Comparison of ENCODE assay signal across 14 cellular contexts in the genomic region with DNA sequence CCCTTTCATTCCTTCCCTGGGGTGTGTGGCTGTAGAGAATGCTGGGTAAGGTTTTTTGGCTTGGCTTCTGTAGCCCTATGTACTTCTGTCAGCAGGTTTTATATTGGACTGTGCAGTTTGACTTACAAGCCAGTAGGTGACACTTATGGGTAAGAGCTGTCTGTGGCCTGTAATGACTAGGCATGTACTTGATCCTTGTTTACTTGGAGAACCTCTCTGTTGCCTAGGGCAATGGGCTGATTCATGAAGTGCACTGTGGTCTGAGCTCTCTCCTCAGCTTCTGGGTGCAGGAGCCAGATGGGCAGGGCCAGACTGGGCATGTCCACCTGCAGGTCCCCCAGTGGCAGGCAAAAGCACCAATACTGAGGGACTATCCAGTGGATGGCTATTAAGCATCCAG.
A peak's percentile ranks its signal among the peaks of the same experiment; 100 is the strongest.
DNase-seq lines count a peak whose midpoint lies in the region; ATAC-seq and TF ChIP-seq lines count a peak whose summit lies in the region.
"Had no signal": no experiment of that assay in that cellular context is flagged by ENCODE, and none has a peak within 500 bp of the region (broad histone marks: within the 10 kb centered on the region; RNA-seq: fewer than 3 reads in every experiment).

No MANE protein-coding gene starts in this region.

- H3K27me3 Mint-ChIP-seq in activated T-cell treated with anti-CD3 and anti-CD28 coated beads, Interleukin-2, amount 50 U/mL, for 24 hours = no peaks in the 10 kb centered on the region
- no peaks in the 10 kb centered on the region for H3K27me3 Mint-ChIP-seq in progenitor cell of endocrine pancreas
- H3K27me3 Mint-ChIP-seq: CD4-positive, alpha-beta memory T cell had no signal

- H2AFZ ChIP-seq in MM.1S (ENCODE audit: low read length) = no peak overlapping the region

- H3K27me3 ChIP-seq in BE2C = no peaks in the 10 kb centered on the region
- no peaks in the 10 kb centered on the region for H3K27me3 ChIP-seq in MM.1S (replicated peaks; ENCODE audit: insufficient read depth, low read length)
- H3K27me3 ChIP-seq in adrenal gland = no peaks in the 10 kb centered on the region
- H3K27me3 ChIP-seq: MG63 had no signal

- no peaks in the 10 kb centered on the region for H3K36me3 Mint-ChIP-seq in activated T-cell treated with anti-CD3 and anti-CD28 coated beads, Interleukin-2, amount 50 U/mL, for 24 hours (ENCODE audit: low read depth)
- H3K36me3 Mint-ChIP-seq in progenitor cell of endocrine pancreas (ENCODE audit: insufficient read depth) = no peaks in the 10 kb centered on the region
- H3K36me3 Mint-ChIP-seq: CD4-positive, alpha-beta memory T cell had no signal

- no peaks in the 10 kb centered on the region for H3K9me3 ChIP-seq in BE2C
- H3K9me3 ChIP-seq in MM.1S (replicated peaks; ENCODE audit: insufficient read depth, low read length) = no peaks in the 10 kb centered on the region
- no peaks in the 10 kb centered on the region for H3K9me3 ChIP-seq in adrenal gland (replicated peaks in 1 of 3)
- H3K9me3 ChIP-seq: MG63 had no signal

- H3K4me1 ChIP-seq in BE2C (no peaks in the 10 kb centered on the region), MM.1S (ENCODE audit: low read length) (no peaks in the 10 kb centered on the region), adrenal gland (replicated peaks in 1 of 2) (no peaks in the 10 kb centered on the region)

- H3K4me3 ChIP-seq in BE2C (ENCODE audit: low read depth, low read length) (no peak overlapping the region), MM.1S (ENCODE audit: low read length) (no peak overlapping the region), adrenal gland (no peak overlapping the region)
- H3K4me3 ChIP-seq: MG63 had no signal

- no peak overlapping the region for H3K9ac ChIP-seq in MM.1S (ENCODE audit: low read length)

- intact Hi-C loops in adrenal gland (cut with DNase I) = no loop called here

- H3K4me1 Mint-ChIP-seq in activated T-cell treated with anti-CD3 and anti-CD28 coated beads, Interleukin-2, amount 50 U/mL, for 24 hours (ENCODE audit: low read depth) = no peaks in the 10 kb centered on the region
- H3K4me1 Mint-ChIP-seq in progenitor cell of endocrine pancreas (ENCODE audit: low read depth) = peaks cover 3% of the 10 kb centered on the region
- H3K4me1 Mint-ChIP-seq: CD4-positive, alpha-beta memory T cell had no signal

- no peak overlapping the region for H3K27ac Mint-ChIP-seq in activated T-cell treated with anti-CD3 and anti-CD28 coated beads, Interleukin-2, amount 50 U/mL, for 24 hours
- H3K27ac Mint-ChIP-seq in progenitor cell of endocrine pancreas = no peak overlapping the region
- H3K27ac Mint-ChIP-seq: CD4-positive, alpha-beta memory T cell; nephron progenitor cell had no signal

- no peak overlapping the region for H3K4me2 ChIP-seq in MM.1S (ENCODE audit: low read depth, low read length)

- no peak for TF ChIP-seq POLR2A in adrenal gland (IDR thresholded peaks at IDR 0.05)

- H3K27ac ChIP-seq in MM.1S (ENCODE audit: low read length) = no peak overlapping the region
- no peak overlapping the region for H3K27ac ChIP-seq in epithelial cell of prostate
- no peak overlapping the region for H3K27ac ChIP-seq in adrenal gland

- H3K79me2 ChIP-seq in MM.1S (ENCODE audit: low read length) = no peaks in the 10 kb centered on the region

- peak; percentile 28 for DNase-seq in BE2C
- DNase-seq in MM.1S = peak; percentile 80
- peak; percentile 70 for DNase-seq in epithelial cell of prostate (ENCODE audit: low read depth, low spot score)
- DNase-seq in activated T-cell treated with anti-CD3 and anti-CD28 coated beads, Interleukin-2, amount 50 U/mL, for 24 hours = no peak
- no peak for DNase-seq in progenitor cell of endocrine pancreas (ENCODE audit: low spot score, unreplicated experiment)
- no peak for DNase-seq in adrenal gland
- DNase-seq: caudate nucleus; CD4-positive, alpha-beta memory T cell; MG63; nephron progenitor cell; PC-3; stimulated activated naive CD8-positive, alpha-beta T cell treated with anti-CD3 and anti-CD28 coated beads, Interleukin-15, Interleukin-2, amounts not matched to agents 100 U/mL and 50 U/mL, for 24 hours had no signal

- H3K9me3 Mint-ChIP-seq in activated T-cell treated with anti-CD3 and anti-CD28 coated beads, Interleukin-2, amount 50 U/mL, for 24 hours = peaks cover 2% of the 10 kb centered on the region
- H3K9me3 Mint-ChIP-seq in progenitor cell of endocrine pancreas (ENCODE audit: low read depth) = no peaks in the 10 kb centered on the region
- H3K9me3 Mint-ChIP-seq: nephron progenitor cell had no signal

- TF ChIP-seq CTCF in BE2C (IDR thresholded peaks at IDR 0.05; ENCODE audit: low read depth, low read length) = peak; percentile 59
- TF ChIP-seq CTCF in MM.1S (IDR thresholded peaks at IDR 0.05; ENCODE audit: low read length) = peak; percentile 28; the same call in 1 of the 2 replicates
- no peak for TF ChIP-seq CTCF in progenitor cell of endocrine pancreas (IDR thresholded peaks at IDR 0.05; ENCODE audit: unreplicated experiment)
- TF ChIP-seq CTCF in adrenal gland (IDR thresholded peaks at IDR 0.05) = no peak

- ATAC-seq in GM18502 (IDR thresholded peaks at IDR 0.05; ENCODE audit: poor library complexity, unreplicated experiment) (peak; percentile 72), HG03439 (IDR thresholded peaks at IDR 0.05; ENCODE audit: unreplicated experiment) (no peak)
- ATAC-seq: PC-3; stimulated activated naive CD8-positive, alpha-beta T cell treated with anti-CD3 and anti-CD28 coated beads, Interleukin-15, Interleukin-2, amounts not matched to agents 100 U/mL and 50 U/mL, for 24 hours had no signal

- H3K36me3 ChIP-seq in BE2C (no peaks in the 10 kb centered on the region), MM.1S (replicated peaks; ENCODE audit: insufficient read depth, low read length) (no peaks in the 10 kb centered on the region), adrenal gland (replicated peaks in 1 of 2) (no peaks in the 10 kb centered on the region)
- H3K36me3 ChIP-seq: MG63 had no signal

- H3K4me3 Mint-ChIP-seq in activated T-cell treated with anti-CD3 and anti-CD28 coated beads, Interleukin-2, amount 50 U/mL, for 24 hours = no peak overlapping the region
- H3K4me3 Mint-ChIP-seq in progenitor cell of endocrine pancreas (ENCODE audit: low read depth) = no peak overlapping the region
- H3K4me3 Mint-ChIP-seq: CD4-positive, alpha-beta memory T cell; nephron progenitor cell had no signal

- H4K20me1 ChIP-seq in MM.1S (ENCODE audit: insufficient read depth, low read length) = no peaks in the 10 kb centered on the region

- H3F3A ChIP-seq in MM.1S (ENCODE audit: insufficient read depth, low read length) = no peaks in the 10 kb centered on the region

- H3K9me2 ChIP-seq in MM.1S (replicated peaks; ENCODE audit: insufficient read depth, low read length) = no peaks in the 10 kb centered on the region

Comparison
In these comparisons a context has a peak if more than half of its experiments do, and no peak if none do; other contexts are left out.
1. DNase-seq: peak in BE2C (single experiment), MM.1S (single experiment) and epithelial cell of prostate (single experiment); none in activated T-cell treated with anti-CD3 and anti-CD28 coated beads, Interleukin-2, amount 50 U/mL, for 24 hours (single experiment), progenitor cell of endocrine pancreas (single experiment) and adrenal gland (0 of 7).
2. CTCF ChIP-seq: peak in BE2C (single experiment) and MM.1S (single experiment); none in progenitor cell of endocrine pancreas (single experiment) and adrenal gland (0 of 6).